Comparison of ENCODE assay signal across 10 cellular contexts in the genomic region with DNA sequence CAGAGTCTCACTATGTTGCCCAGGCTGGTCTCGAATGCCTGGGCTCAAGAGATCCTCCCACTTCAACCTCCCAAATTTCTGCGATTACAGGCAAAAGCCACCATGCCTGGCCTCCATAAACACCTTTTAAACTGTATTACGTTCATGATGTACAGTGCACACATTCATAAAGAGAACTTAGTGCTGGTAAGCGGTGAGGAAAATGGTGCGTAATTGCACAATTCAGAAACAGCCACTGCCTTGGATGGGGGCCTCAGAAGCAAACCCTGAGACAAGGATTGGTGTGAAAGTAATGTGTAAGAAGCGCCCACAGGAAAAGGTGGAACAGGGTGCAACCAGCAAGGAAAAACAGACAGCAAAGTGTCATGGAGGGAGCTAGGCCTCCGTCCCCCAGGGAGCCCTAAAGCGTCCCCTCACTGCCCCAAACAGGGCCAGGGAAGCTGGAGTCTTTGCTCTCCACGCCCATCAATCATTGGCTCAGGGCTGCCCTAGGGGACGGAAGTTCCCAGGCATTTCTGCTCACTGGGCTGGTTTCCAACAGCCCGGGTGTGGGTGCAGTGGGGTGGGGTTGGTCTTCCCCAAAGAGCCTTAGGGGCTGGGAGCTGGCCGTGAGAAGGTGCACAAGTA. TPM values are rescaled to one million over a fixed set of nuclear protein-coding genes. Genes with fewer than 3 reads are reported as not detected.
DNase-seq lines count a peak whose midpoint lies in the region; ATAC-seq lines count a peak whose summit lies in the region.
"Had no signal": no experiment of that assay in that cellular context is flagged by ENCODE, and none has a peak within 500 bp of the region (broad histone marks: within the 10 kb centered on the region; RNA-seq: fewer than 3 reads in every experiment).

No MANE protein-coding gene starts in this region.

- H3K4me3 Mint-ChIP-seq in activated T-cell treated with anti-CD3 and anti-CD28 coated beads, Interleukin-2, amount 50 U/mL, for 24 hours, result no peak overlapping the region
- no peak overlapping the region for H3K4me3 Mint-ChIP-seq in activated T-cell treated with anti-CD3 and anti-CD28 coated beads, Interleukin-2, amount 50 U/mL, for 4 hours
- peak overlapping the region; percentile 90 for H3K4me3 Mint-ChIP-seq in activated T-helper 17 cell treated with anti-CD3 and anti-CD28 coated beads, Interleukin-2, amount 50 U/mL, for 72 hours

- no peaks in the 10 kb centered on the region for H3K27me3 Mint-ChIP-seq in activated T-cell treated with anti-CD3 and anti-CD28 coated beads, Interleukin-2, amount 50 U/mL, for 24 hours
- H3K27me3 Mint-ChIP-seq in activated T-cell treated with anti-CD3 and anti-CD28 coated beads, Interleukin-2, amount 50 U/mL, for 4 hours (ENCODE audit: low read depth), result no peaks in the 10 kb centered on the region
- no peaks in the 10 kb centered on the region for H3K27me3 Mint-ChIP-seq in activated T-helper 17 cell treated with anti-CD3 and anti-CD28 coated beads, Interleukin-2, amount 50 U/mL, for 72 hours

- no peaks in the 10 kb centered on the region for H3K9me3 Mint-ChIP-seq in activated T-cell treated with anti-CD3 and anti-CD28 coated beads, Interleukin-2, amount 50 U/mL, for 24 hours
- H3K9me3 Mint-ChIP-seq in activated T-cell treated with anti-CD3 and anti-CD28 coated beads, Interleukin-2, amount 50 U/mL, for 4 hours, result no peaks in the 10 kb centered on the region
- H3K9me3 Mint-ChIP-seq in activated T-helper 17 cell treated with anti-CD3 and anti-CD28 coated beads, Interleukin-2, amount 50 U/mL, for 72 hours, result no peaks in the 10 kb centered on the region

- no peaks in the 10 kb centered on the region for H3K36me3 Mint-ChIP-seq in activated T-cell treated with anti-CD3 and anti-CD28 coated beads, Interleukin-2, amount 50 U/mL, for 24 hours (ENCODE audit: low read depth)
- H3K36me3 Mint-ChIP-seq in activated T-cell treated with anti-CD3 and anti-CD28 coated beads, Interleukin-2, amount 50 U/mL, for 4 hours (ENCODE audit: insufficient read depth), result peaks cover 2% of the 10 kb centered on the region
- H3K36me3 Mint-ChIP-seq in activated T-helper 17 cell treated with anti-CD3 and anti-CD28 coated beads, Interleukin-2, amount 50 U/mL, for 72 hours (ENCODE audit: low read depth), result no peaks in the 10 kb centered on the region

- H3K27ac Mint-ChIP-seq in activated T-cell treated with anti-CD3 and anti-CD28 coated beads, Interleukin-2, amount 50 U/mL, for 24 hours, result peak overlapping the region; percentile 98
- peak overlapping the region; percentile 98 for H3K27ac Mint-ChIP-seq in activated T-helper 17 cell treated with anti-CD3 and anti-CD28 coated beads, Interleukin-2, amount 50 U/mL, for 72 hours

- DNase-seq in activated T-cell treated with anti-CD3 and anti-CD28 coated beads, Interleukin-2, amount 50 U/mL, for 24 hours, result peak; percentile 40
- DNase-seq in activated T-cell treated with anti-CD3 and anti-CD28 coated beads, Interleukin-2, amount 50 U/mL, for 4 hours, result no peak
- DNase-seq in left lobe of liver (ENCODE audit: low spot score) (no peak), ureter (ENCODE audit: low spot score) (peak; percentile 87), OCI-M2 (lab: John Stamatoyannopoulos, UW; ENCODE audit: unreplicated experiment) (no peak), NCI-H146 (lab: John Stamatoyannopoulos, UW) (no peak)
- DNase-seq: DND-41 had no signal

- peaks cover 97% of the 10 kb centered on the region for H3K4me1 Mint-ChIP-seq in activated T-cell treated with anti-CD3 and anti-CD28 coated beads, Interleukin-2, amount 50 U/mL, for 24 hours (ENCODE audit: low read depth)
- peaks cover 96% of the 10 kb centered on the region for H3K4me1 Mint-ChIP-seq in activated T-cell treated with anti-CD3 and anti-CD28 coated beads, Interleukin-2, amount 50 U/mL, for 4 hours (ENCODE audit: low read depth)
- peaks cover 41% of the 10 kb centered on the region for H3K4me1 Mint-ChIP-seq in activated T-helper 17 cell treated with anti-CD3 and anti-CD28 coated beads, Interleukin-2, amount 50 U/mL, for 72 hours

- ATAC-seq in activated T-cell treated with anti-CD3 and anti-CD28 coated beads, Interleukin-2, amount 50 U/mL, for 4 hours, result no peak
- no peak for ATAC-seq in activated T-helper 17 cell treated with anti-CD3 and anti-CD28 coated beads, Interleukin-2, amount 50 U/mL, for 72 hours (replicated peaks)
- peak; percentile 42 for ATAC-seq in left lobe of liver
- no peak for ATAC-seq in GM18519 (IDR thresholded peaks at IDR 0.05; ENCODE audit: low FRiP score, unreplicated experiment)

RNA-seq across cellular contexts. Expression of a gene that starts 9.6 kb away (rescaled TPM):
- under 1 TPM; 0.05 to 0.28 (median 0.18) TPM for total RNA-seq in activated T-cell treated with anti-CD3 and anti-CD28 coated beads, Interleukin-2, amount 50 U/mL, for 4 hours
- total RNA-seq in activated T-helper 17 cell treated with anti-CD3 and anti-CD28 coated beads, Interleukin-2, amount 50 U/mL, for 72 hours, result 1 to 10 TPM in 1 of 2 donors, under 1 TPM in 1; 0.04 to 1.0 TPM
- not detected for total RNA-seq in left lobe of liver
- 0.34 TPM for total RNA-seq in ureter
- total RNA-seq: pulmonary artery endothelial cell had no signal

RNA-seq across cellular contexts. Expression of a gene that starts 44.2 kb away (rescaled TPM):
- total RNA-seq in activated T-cell treated with anti-CD3 and anti-CD28 coated beads, Interleukin-2, amount 50 U/mL, for 4 hours, result 100 to 1,000 TPM; 238 to 274 (median 240) TPM
- 100 to 1,000 TPM in 1 of 2 donors, 10 to 100 TPM in 1; 27.9 to 125 TPM for total RNA-seq in activated T-helper 17 cell treated with anti-CD3 and anti-CD28 coated beads, Interleukin-2, amount 50 U/mL, for 72 hours
- total RNA-seq in left lobe of liver, result 7.0 TPM
- 65.6 TPM for total RNA-seq in ureter

Comparison
In these comparisons a context has a peak if more than half of its experiments do, and no peak if none do; other contexts are left out.
1. DNase-seq: peak in activated T-cell treated with anti-CD3 and anti-CD28 coated beads, Interleukin-2, amount 50 U/mL, for 24 hours (single experiment) and ureter (single experiment); none in activated T-cell treated with anti-CD3 and anti-CD28 coated beads, Interleukin-2, amount 50 U/mL, for 4 hours (single experiment), left lobe of liver (single experiment), OCI-M2 (single experiment) and NCI-H146 (single experiment).